ENCODE assay signal across 3 cellular contexts in the genomic region with DNA sequence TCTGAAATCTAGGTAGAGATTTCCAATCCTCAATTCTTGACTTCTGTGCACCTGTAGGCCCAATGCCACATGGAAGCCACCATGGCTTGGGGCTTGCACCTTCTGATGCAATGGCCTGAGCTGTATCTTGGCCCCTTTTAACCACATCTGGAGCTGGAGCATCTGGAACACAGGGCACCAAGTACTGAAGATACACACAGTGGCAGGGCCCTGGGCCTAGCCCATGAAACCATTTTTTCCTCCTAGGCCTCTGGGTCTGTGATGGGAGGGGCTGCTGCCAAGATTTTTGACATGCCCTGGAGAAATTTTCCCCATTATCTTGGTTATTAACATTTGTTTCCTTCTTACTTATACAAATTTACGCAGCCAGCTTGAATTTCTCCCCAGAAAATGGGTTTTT.
TF ChIP-seq lines count a peak whose summit lies in the region.

No MANE protein-coding gene starts in this region.

TF ChIP-seq in A549, 52 proteins besides CTCF, POLR2A, EP300 and RAD21:
- TF ChIP-seq HDAC2 (IDR thresholded peaks at IDR 0.05), result no peak
- TF ChIP-seq JUNB (IDR thresholded peaks at IDR 0.05), result no peak
- peak; percentile 85 for TF ChIP-seq ZFP36 (IDR thresholded peaks at IDR 0.05; ENCODE audit: borderline replicate concordance, partially characterized antibody)

TF ChIP-seq in HEK293, 187 proteins besides CTCF, POLR2A, EP300 and RAD21:
- peak; percentile 27 for TF ChIP-seq SETDB1 (IDR thresholded peaks at IDR 0.05; ENCODE audit: insufficient read length, low read length)
- TF ChIP-seq TRIM28 (IDR thresholded peaks at IDR 0.05; ENCODE audit: borderline replicate concordance, low read length), result peak; percentile 68; the same call in 1 of the 2 replicates
- TF ChIP-seq ZNF585B (tag by site-specific recombination; IDR thresholded peaks at IDR 0.05), result peak; percentile 99
- TF ChIP-seq ZNF623 (tag by site-specific recombination; IDR thresholded peaks at IDR 0.05), result no peak
- TF ChIP-seq ZNF561 (tag by site-specific recombination; IDR thresholded peaks at IDR 0.05; ENCODE audit: borderline replicate concordance), result no peak

TF ChIP-seq in K562, 482 proteins besides CTCF, POLR2A, EP300 and RAD21:
- TF ChIP-seq CBX5 (IDR thresholded peaks at IDR 0.05; ENCODE audit: borderline replicate concordance, low read depth) (0 out of 2 replicates have a peak, but pooled peaks have one; percentile 58), ZFP36 (IDR thresholded peaks at IDR 0.05; ENCODE audit: low read depth, low read length, partially characterized antibody) (peak; percentile 77), CBX3 (IDR thresholded peaks at IDR 0.05; ENCODE audit: borderline replicate concordance in 1 of 2, low read length in 2 of 2) (peak in 1 of 2 experiments; percentile 57; a peak in 1 of 3 replicates), ETV6 (IDR thresholded peaks at IDR 0.05; ENCODE audit: borderline replicate concordance in 1 of 2, low read depth in 2 of 2, low read length in 1 of 2) (no peak), ETV6 (CRISPR knock-in tag; IDR thresholded peaks at IDR 0.05; ENCODE audit: borderline replicate concordance) (no peak)
